23 cellular contexts compared by ENCODE assay signal in the genomic region with DNA sequence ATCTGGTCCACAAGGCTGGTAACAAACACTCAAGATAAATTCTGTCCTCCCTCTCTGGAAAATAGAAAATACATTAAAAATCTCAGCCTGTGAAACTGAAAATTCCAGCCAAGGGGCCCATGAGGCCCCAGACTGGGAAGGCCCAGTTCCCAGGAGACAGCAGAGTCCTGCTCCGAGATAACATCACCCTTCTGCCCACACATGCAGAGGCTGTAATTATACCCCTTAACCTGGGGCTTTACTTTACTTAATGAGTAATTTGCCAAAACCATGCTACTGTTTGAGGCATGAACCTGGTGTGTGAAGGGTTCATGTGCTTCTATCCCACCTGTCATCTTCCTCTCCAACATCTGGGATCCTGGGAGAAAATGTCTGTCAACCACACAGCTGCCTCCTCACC.
DNase-seq lines count a peak whose midpoint lies in the region; ATAC-seq and TF ChIP-seq lines count a peak whose summit lies in the region.
"Had no signal": no experiment of that assay in that cellular context is flagged by ENCODE, and none has a peak within 500 bp of the region (broad histone marks: within the 10 kb centered on the region; RNA-seq: fewer than 3 reads in every experiment).

No MANE protein-coding gene starts in this region.

- TF ChIP-seq CTCF in HEK293 (tag by site-specific recombination; IDR thresholded peaks at IDR 0.05) = no peak
- TF ChIP-seq CTCF in smooth muscle cell (IDR thresholded peaks at IDR 0.05; ENCODE audit: borderline replicate concordance, insufficient read depth, poor library complexity, severe bottlenecking) = no peak

- no peak overlapping the region for H3K9ac ChIP-seq in smooth muscle cell (ENCODE audit: low read depth)

- H2AFZ ChIP-seq in smooth muscle cell (ENCODE audit: low read depth) = no peak overlapping the region

- H3K27me3 ChIP-seq in smooth muscle cell (ENCODE audit: low read depth) = no peaks in the 10 kb centered on the region
- H3K27me3 ChIP-seq: SJCRH30 had no signal

- no peaks in the 10 kb centered on the region for H4K20me1 ChIP-seq in smooth muscle cell (ENCODE audit: low read depth)

- H3K4me1 ChIP-seq in HEK293 (ENCODE audit: control insufficient read depth, insufficient read depth, low read length) (peaks cover 5% of the 10 kb centered on the region; the same call in 1 of the 2 replicates), smooth muscle cell (ENCODE audit: low read depth) (peaks cover 25% of the 10 kb centered on the region)
- H3K4me1 ChIP-seq: Caco-2 had no signal

- no peak for ATAC-seq in GM19023 (IDR thresholded peaks at IDR 0.05; ENCODE audit: unreplicated experiment)
- ATAC-seq: CD8-positive, alpha-beta T cell; PC-3 had no signal

- H3K36me3 ChIP-seq in HEK293 (ENCODE audit: control insufficient read depth in 2 of 2, insufficient read depth in 1 of 2, low read length in 2 of 2) = no peaks in the 10 kb centered on the region
- H3K36me3 ChIP-seq in smooth muscle cell (ENCODE audit: low read depth) = no peaks in the 10 kb centered on the region
- H3K36me3 ChIP-seq: SJCRH30 had no signal

- CTCF ChIA-PET in HEK293 (lab: Yijun Ruan, JAX) = interaction anchor here (0.7 kb wide), 1 partner anchor 514 kb away, joined by 3 read pairs; no protein-coding TSS in a partner anchor

- DNase-seq in DMS 273 (lab: John Stamatoyannopoulos, UW; ENCODE audit: unreplicated experiment) = peak; percentile 28
- DNase-seq in islet precursor cell = peak; percentile 73
- DNase-seq in smooth muscle cell (lab: John Stamatoyannopoulos, UW; ENCODE audit: unreplicated experiment) = no peak
- DNase-seq in substantia nigra (lab: John Stamatoyannopoulos, UW) = no peak
- DNase-seq in NCI-H2196 (lab: John Stamatoyannopoulos, UW; ENCODE audit: unreplicated experiment) = no peak
- DNase-seq: Caco-2; CD8-positive, alpha-beta T cell; DMS153; DND-41; HCEC 1CT; NCI-H1048; NCI-H1436; NCI-H187; NCI-H2081 treated with DMSO at 0.1 percent for 48 hours; NCI-H226; NCI-H510A; NCI-H774; PC-3; T-helper 1 cell had no signal

- H3K79me2 ChIP-seq in smooth muscle cell (ENCODE audit: low read depth) = no peaks in the 10 kb centered on the region

- peaks cover 15% of the 10 kb centered on the region for H3F3A ChIP-seq in smooth muscle cell (ENCODE audit: low read depth)

- H3K4me3 ChIP-seq in HEK293 (ENCODE audit: low read depth, low read length) (no peak overlapping the region), smooth muscle cell (no peak overlapping the region)
- H3K4me3 ChIP-seq: SJCRH30 had no signal

- POLR2A ChIA-PET in HEK293 (lab: Yijun Ruan, JAX) = no interaction called here

- 41% methylated on average over 1 of the region's 1 CpG for WGBS in smooth muscle cell (ENCODE audit: low lambda C conversion rate)

- H3K9me3 ChIP-seq in HEK293 (ENCODE audit: control insufficient read depth, insufficient read depth, low read depth, low read length) (no peaks in the 10 kb centered on the region), smooth muscle cell (replicated peaks; ENCODE audit: low read depth) (no peaks in the 10 kb centered on the region)

- H3K27ac ChIP-seq in HEK293 (ENCODE audit: extremely low read depth, low read depth, low read length) (no peak overlapping the region), smooth muscle cell (ENCODE audit: low read depth) (no peak overlapping the region), substantia nigra (ENCODE audit: low read depth, low read length, poor library complexity, severe bottlenecking) (no peak overlapping the region)
- H3K27ac ChIP-seq: C4-2B, SJCRH30 had no signal

- peak overlapping the region; percentile 69 for H3K4me2 ChIP-seq in smooth muscle cell

TF ChIP-seq in HEK293, 187 proteins besides CTCF, POLR2A, EP300 and RAD21:
- TF ChIP-seq SP7 (tag by site-specific recombination; IDR thresholded peaks at IDR 0.05) (peak; percentile 99), ZNF302 (tag by site-specific recombination; IDR thresholded peaks at IDR 0.05; ENCODE audit: low read depth) (no peak)

Comparison
In these comparisons a context has a peak if more than half of its experiments do, and no peak if none do; other contexts are left out.
1. DNase-seq: peak in DMS 273 (single experiment) and islet precursor cell (single experiment); none in smooth muscle cell (single experiment), substantia nigra (0 of 49) and NCI-H2196 (single experiment).